Comparison of ENCODE assay signal across 8 cellular contexts in the genomic region with DNA sequence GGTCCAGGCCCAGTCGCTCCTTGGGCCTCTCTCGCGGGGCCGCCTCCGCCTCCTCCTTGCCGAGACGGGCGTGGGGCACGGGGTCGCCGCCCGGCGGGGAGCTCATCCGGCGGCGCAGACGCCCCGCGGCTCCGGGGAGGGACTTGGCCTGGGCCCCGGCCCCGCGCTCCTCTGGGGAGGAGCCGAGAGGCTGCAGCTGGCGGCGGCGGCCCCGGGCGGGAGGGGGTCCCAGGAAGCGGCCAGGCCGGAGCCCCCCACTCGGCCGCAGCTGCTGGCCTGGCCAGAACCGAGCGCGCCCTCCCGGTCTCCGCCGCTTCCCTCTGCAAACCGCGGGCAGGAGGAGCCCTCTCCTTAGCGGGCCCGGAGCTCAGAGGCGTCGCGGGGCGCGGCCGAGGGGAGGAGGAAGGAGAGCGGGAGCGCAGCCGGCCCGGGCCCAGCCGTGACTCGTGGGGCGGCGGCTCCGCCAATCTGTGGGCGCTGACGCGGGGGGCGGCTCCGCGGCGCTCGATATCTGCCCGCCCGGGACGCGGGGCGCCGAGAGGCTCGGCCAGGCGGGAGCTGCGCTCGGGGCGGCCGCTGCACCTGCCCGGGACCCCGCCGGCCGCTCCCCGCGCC. TPM values are rescaled to one million over a fixed set of nuclear protein-coding genes. Genes with fewer than 3 reads are reported as not detected.
DNase-seq lines count a peak whose midpoint lies in the region; ATAC-seq and TF ChIP-seq lines count a peak whose summit lies in the region.

Gene FAM20C (plus strand): TSS at position 537 of the 615 bp plus-strand sequence. CDS start 629 bp downstream, outside the sequence.

- TF ChIP-seq CTCF in GM20000 (IDR thresholded peaks at IDR 0.05; ENCODE audit: extremely low read depth, missing control alignments), result no peak

- DNase-seq in ELR (ENCODE audit: low read depth) (peak; percentile 92), NCI-H2196 (lab: John Stamatoyannopoulos, UW; ENCODE audit: unreplicated experiment) (peak; percentile 69), GM20000 (ENCODE audit: low spot score) (no peak)
- peak; percentile 45 for DNase-seq in activated T-cell treated with anti-CD3 and anti-CD28 coated beads, Interleukin-2, amount 50 U/mL, for 1 hour
- peak; percentile 15 for DNase-seq in stimulated activated CD8-positive, alpha-beta memory T cell treated with anti-CD3 and anti-CD28 coated beads, Interleukin-12 subunit alpha, Interleukin-12 subunit beta, amount 100 ng/mL, for 4 hours (ENCODE audit: low read depth)

- peaks cover 6 to 14% of the 10 kb centered on the region in 2 donors for H3K36me3 ChIP-seq in esophagus (ENCODE audit: control insufficient read depth in 2 of 2, insufficient read depth in 2 of 2, low read length in 1 of 2)
- peaks cover 15% of the 10 kb centered on the region for H3K36me3 ChIP-seq in mesodermal cell (ENCODE audit: control insufficient read depth, insufficient read depth, low read length)

- no peaks in the 10 kb centered on the region for H3K27me3 ChIP-seq in esophagus (ENCODE audit: control insufficient read depth in 1 of 2, insufficient read depth in 2 of 2, low read length in 2 of 2)

- H3K27ac ChIP-seq in esophagus (ENCODE audit: low read depth in 2 of 2, low read length in 1 of 2) (peak within 1 kb of the TSS; percentile 77 to 80), mesodermal cell (ENCODE audit: low read depth, low read length, severe bottlenecking) (no peak within 1 kb of the TSS)

- no peak for ATAC-seq in GM18519 (IDR thresholded peaks at IDR 0.05; ENCODE audit: low FRiP score, unreplicated experiment)

- H3K9me3 ChIP-seq in esophagus (ENCODE audit: control insufficient read depth in 2 of 2, insufficient read depth in 1 of 2, low read depth in 1 of 2, low read length in 1 of 2) (no peaks in the 10 kb centered on the region), mesodermal cell (ENCODE audit: control insufficient read depth, low read length) (no peaks in the 10 kb centered on the region)

- H3K4me1 ChIP-seq in esophagus (ENCODE audit: control insufficient read depth in 2 of 2, insufficient read depth in 2 of 2, low read length in 1 of 2), result peaks cover 3 to 18% of the 10 kb centered on the region in 2 donors
- H3K4me1 ChIP-seq in mesodermal cell (ENCODE audit: control insufficient read depth, insufficient read depth, low read length, poor library complexity, severe bottlenecking), result peaks cover 6% of the 10 kb centered on the region

- 0 to 1% methylated on average over 18 to 84 of the region's 84 CpGs for WGBS in esophagus, 2 donors
- 0 to 1% methylated on average over 49 to 64 of the region's 84 CpGs for WGBS in mesodermal cell (ENCODE audit: insufficient coverage in 2 of 2), 2 experiments

- H3K4me3 ChIP-seq in esophagus (ENCODE audit: low read depth in 1 of 2, low read length in 2 of 2), result peak within 1 kb of the TSS; percentile 57 to 64
- H3K4me3 ChIP-seq in mesodermal cell (ENCODE audit: extremely low read depth, insufficient read depth, low read length, poor library complexity, severe bottlenecking), result peak within 1 kb of the TSS; percentile 51

RNA-seq across cellular contexts. Expression of gene FAM20C, which starts in this region (rescaled TPM):
- 10 to 100 TPM in 1 of 2 donors, 1 to 10 TPM in 1; 6.9 to 11.5 TPM for polyA plus RNA-seq in esophagus
- 7.3 TPM for polyA plus RNA-seq in mesodermal cell (2013, experiment 1 of 2)
- polyA plus RNA-seq in mesodermal cell (2013, experiment 2 of 2), result 4.9 TPM
